In the genomic region with DNA sequence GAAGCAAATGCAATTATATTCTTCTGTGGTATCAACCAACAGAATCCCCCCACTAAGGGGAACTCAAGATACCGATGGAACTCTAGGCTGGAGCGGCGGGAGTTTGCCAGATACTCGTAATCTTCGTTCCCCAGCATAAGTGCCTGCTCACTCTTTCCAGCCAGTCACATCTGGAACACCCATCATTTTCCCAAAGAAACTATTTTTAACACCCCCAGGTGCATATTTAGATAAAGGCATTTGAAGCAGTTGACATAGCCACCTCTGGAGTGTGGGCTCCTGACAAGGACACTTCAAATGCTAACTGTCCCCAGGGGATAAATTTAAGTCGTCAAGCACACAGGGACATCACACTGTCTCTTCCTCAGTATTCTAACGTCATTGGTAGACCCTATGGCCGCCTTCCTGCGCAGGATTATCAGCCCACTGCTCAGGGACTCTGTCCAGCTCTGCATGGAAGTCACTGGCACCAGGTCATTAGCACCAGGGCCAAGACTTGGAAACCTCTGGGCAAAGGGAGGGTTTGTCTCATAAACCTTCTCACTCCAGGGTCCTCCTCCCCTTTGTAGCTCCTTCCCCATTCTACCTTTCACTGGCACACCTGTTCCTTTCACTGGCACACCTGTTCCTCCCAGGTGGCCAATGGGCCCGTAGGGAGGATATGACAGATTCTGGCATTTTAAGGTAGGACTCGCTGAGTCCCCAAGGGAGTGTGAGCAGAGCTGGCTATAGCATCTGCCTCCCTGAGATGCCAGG, we compare ENCODE assay signal across 2 cellular contexts.
TF ChIP-seq lines count a peak whose summit lies in the region.

No MANE protein-coding gene starts in this region.

TF ChIP-seq in A549, 52 proteins besides CTCF, POLR2A, EP300 and RAD21:
- no peak for TF ChIP-seq RFX5 (IDR thresholded peaks at IDR 0.05)
- TF ChIP-seq NFE2L2 (conservative IDR thresholded peaks at IDR 0.05; ENCODE audit: low read length) = no peak
- TF ChIP-seq MAFK (IDR thresholded peaks at IDR 0.05; ENCODE audit: partially characterized antibody) = no peak
- no peak for TF ChIP-seq ZNF302 (CRISPR knock-in tag; IDR thresholded peaks at IDR 0.05)
- no peak for TF ChIP-seq ZSCAN20 (CRISPR knock-in tag; IDR thresholded peaks at IDR 0.05)
- TF ChIP-seq KDM1A (IDR thresholded peaks at IDR 0.05; ENCODE audit: low read depth) = no peak
- no peak for TF ChIP-seq PHF8 (IDR thresholded peaks at IDR 0.05; ENCODE audit: borderline replicate concordance, low read depth)

TF ChIP-seq in GM12878, 131 proteins besides CTCF, POLR2A, EP300 and RAD21:
- TF ChIP-seq TARDBP (IDR thresholded peaks at IDR 0.05; ENCODE audit: borderline replicate concordance) = no peak
- TF ChIP-seq, protein P1, sequence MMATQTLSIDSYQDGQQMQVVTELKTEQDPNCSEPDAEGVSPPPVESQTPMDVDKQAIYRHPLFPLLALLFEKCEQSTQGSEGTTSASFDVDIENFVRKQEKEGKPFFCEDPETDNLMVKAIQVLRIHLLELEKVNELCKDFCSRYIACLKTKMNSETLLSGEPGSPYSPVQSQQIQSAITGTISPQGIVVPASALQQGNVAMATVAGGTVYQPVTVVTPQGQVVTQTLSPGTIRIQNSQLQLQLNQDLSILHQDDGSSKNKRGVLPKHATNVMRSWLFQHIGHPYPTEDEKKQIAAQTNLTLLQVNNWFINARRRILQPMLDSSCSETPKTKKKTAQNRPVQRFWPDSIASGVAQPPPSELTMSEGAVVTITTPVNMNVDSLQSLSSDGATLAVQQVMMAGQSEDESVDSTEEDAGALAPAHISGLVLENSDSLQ (IDR thresholded peaks at IDR 0.05) = peak; percentile 16; the same call in 1 of the 2 replicates
- TF ChIP-seq NBN (IDR thresholded peaks at IDR 0.05) = 0 out of 2 replicates have a peak, but pooled peaks have one; percentile 2
- TF ChIP-seq, protein P2, sequence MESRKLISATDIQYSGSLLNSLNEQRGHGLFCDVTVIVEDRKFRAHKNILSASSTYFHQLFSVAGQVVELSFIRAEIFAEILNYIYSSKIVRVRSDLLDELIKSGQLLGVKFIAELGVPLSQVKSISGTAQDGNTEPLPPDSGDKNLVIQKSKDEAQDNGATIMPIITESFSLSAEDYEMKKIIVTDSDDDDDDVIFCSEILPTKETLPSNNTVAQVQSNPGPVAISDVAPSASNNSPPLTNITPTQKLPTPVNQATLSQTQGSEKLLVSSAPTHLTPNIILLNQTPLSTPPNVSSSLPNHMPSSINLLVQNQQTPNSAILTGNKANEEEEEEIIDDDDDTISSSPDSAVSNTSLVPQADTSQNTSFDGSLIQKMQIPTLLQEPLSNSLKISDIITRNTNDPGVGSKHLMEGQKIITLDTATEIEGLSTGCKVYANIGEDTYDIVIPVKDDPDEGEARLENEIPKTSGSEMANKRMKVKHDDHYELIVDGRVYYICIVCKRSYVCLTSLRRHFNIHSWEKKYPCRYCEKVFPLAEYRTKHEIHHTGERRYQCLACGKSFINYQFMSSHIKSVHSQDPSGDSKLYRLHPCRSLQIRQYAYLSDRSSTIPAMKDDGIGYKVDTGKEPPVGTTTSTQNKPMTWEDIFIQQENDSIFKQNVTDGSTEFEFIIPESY (IDR thresholded peaks at IDR 0.05) = no peak
TF ChIP-seq in GM12878: peak in this region for 2.
